15 cellular contexts compared by ENCODE assay signal in genomic region chrY:20998016-20998415, GRCh38.
"Had no signal": no experiment of that assay in that cellular context is flagged by ENCODE, and none has a peak within 500 bp of the region (broad histone marks: within the 10 kb centered on the region; RNA-seq: fewer than 3 reads in every experiment).

No MANE protein-coding gene starts in this region.

- H3K27ac ChIP-seq: dorsolateral prefrontal cortex, gastrocnemius medialis, heart right ventricle, SJCRH30, stomach, testis, upper lobe of left lung had no signal

- ATAC-seq: gastrocnemius medialis, heart right ventricle had no signal

- H3K9me3 Mint-ChIP-seq: endodermal cell, nephron had no signal

- H3K27me3 ChIP-seq: dorsolateral prefrontal cortex, gastrocnemius medialis, heart right ventricle, SJCRH30, stomach, testis, upper lobe of left lung had no signal

- H3K27ac Mint-ChIP-seq: endodermal cell, nephron had no signal

- H3K4me3 ChIP-seq: dorsolateral prefrontal cortex, gastrocnemius medialis, heart right ventricle, SJCRH30, stomach, testis, upper lobe of left lung had no signal

- H3K4me3 Mint-ChIP-seq: endodermal cell, nephron had no signal

- H3K4me1 ChIP-seq: gastrocnemius medialis, heart right ventricle, SJCRH30, stomach, testis, upper lobe of left lung had no signal

- H3K9me3 ChIP-seq: gastrocnemius medialis, heart right ventricle, SJCRH30, stomach, testis, upper lobe of left lung had no signal

- H3K4me1 Mint-ChIP-seq: endodermal cell, nephron had no signal

- DNase-seq: activated CD4-positive, CD25-positive, alpha-beta regulatory T cell treated with anti-CD3 and anti-CD28 coated beads, Interleukin-2, amount 50 U/mL, for 72 hours; dorsolateral prefrontal cortex; endodermal cell; gastrocnemius medialis; heart right ventricle; mesendoderm; nucleus accumbens; posterior cingulate gyrus; SJCRH30; stimulated activated CD4-positive, alpha-beta T cell treated with anti-CD3 and anti-CD28 coated beads, Interleukin-4, amount 100 ng/mL, for 4 hours; stimulated activated CD8-positive, alpha-beta memory T cell treated with anti-CD3 and anti-CD28 coated beads, Interleukin-4, amount 100 ng/mL, for 48 hours; stomach; testis; upper lobe of left lung had no signal

- H3K36me3 ChIP-seq: gastrocnemius medialis, heart right ventricle, SJCRH30, stomach, upper lobe of left lung had no signal
